Comparison of ENCODE assay signal across 25 cellular contexts in the genomic region with DNA sequence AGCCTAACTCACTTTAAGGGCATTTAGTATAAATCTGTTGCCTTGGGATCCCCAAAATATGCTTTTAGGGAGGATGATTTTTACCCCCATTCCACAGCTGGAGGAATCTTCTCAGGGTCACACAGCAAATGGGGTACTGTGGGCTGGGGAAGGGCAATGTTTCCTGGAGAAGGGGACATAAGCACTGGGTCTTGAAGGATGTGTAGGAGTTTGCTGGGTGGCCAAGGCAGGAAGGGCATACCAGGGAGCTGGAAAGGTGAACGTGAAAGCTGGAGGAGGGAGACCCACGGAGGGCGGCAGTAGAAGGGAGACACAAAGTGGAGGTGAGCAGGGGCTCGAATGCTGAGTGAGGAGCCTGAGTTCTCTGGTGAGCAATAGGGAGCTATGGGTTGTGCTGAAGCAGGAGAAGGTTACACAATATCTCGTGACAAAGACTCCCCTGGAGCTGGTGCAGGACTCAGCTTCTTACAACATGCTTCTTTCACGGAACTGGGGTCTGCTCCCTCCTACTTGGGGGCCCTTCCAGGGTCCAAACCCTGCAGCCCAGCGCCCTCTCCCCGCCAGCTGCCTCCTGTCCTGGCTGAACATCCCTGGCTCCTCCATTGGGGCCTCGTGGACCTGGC. TPM values are rescaled to one million over a fixed set of nuclear protein-coding genes. Genes with fewer than 3 reads are reported as not detected.
DNase-seq lines count a peak whose midpoint lies in the region; ATAC-seq and TF ChIP-seq lines count a peak whose summit lies in the region.
"Had no signal": no experiment of that assay in that cellular context is flagged by ENCODE, and none has a peak within 500 bp of the region (broad histone marks: within the 10 kb centered on the region; RNA-seq: fewer than 3 reads in every experiment).

No MANE protein-coding gene starts in this region.

- no CpG with 5 or more reads among the region's 9 CpGs for WGBS in IMR-90 (ENCODE audit: extremely low coverage in 2 of 2, insufficient read length in 1 of 2), 2 experiments
- 85 to 86% methylated on average over 8 to 9 of the region's 9 CpGs for WGBS in endodermal cell (ENCODE audit: insufficient coverage in 1 of 2, insufficient read length in 1 of 2), 2 experiments

- peak overlapping the region in 2 of 3 experiments; percentile 8 to 26 for H3K27ac Mint-ChIP-seq in nephron
- no peak overlapping the region for H3K27ac Mint-ChIP-seq in endodermal cell
- H3K27ac Mint-ChIP-seq: activated CD4-positive, alpha-beta memory T cell treated with anti-CD3 and anti-CD28 coated beads for 36 hours; activated naive CD8-positive, alpha-beta T cell; memory B cell; stimulated activated naive CD8-positive, alpha-beta T cell treated with anti-CD3 and anti-CD28 coated beads, Interleukin-15, amount 100 ng/mL, for 72 hours had no signal

- no peaks in the 10 kb centered on the region for H3K9me3 Mint-ChIP-seq in nephron
- H3K9me3 Mint-ChIP-seq in endodermal cell: no peaks in the 10 kb centered on the region
- H3K9me3 Mint-ChIP-seq: activated CD4-positive, alpha-beta memory T cell treated with anti-CD3 and anti-CD28 coated beads for 36 hours; CD4-positive, CD25-positive, alpha-beta regulatory T cell; memory B cell; stimulated activated naive CD8-positive, alpha-beta T cell treated with anti-CD3 and anti-CD28 coated beads, Interleukin-15, amount 100 ng/mL, for 72 hours had no signal

- H2BK20ac ChIP-seq in IMR-90 (ENCODE audit: low read depth, low read length): no peak overlapping the region

- TF ChIP-seq POLR2A in IMR-90 (IDR thresholded peaks at IDR 0.05; ENCODE audit: low read depth, low read length): no peak

- no peak overlapping the region for H2BK5ac ChIP-seq in IMR-90 (ENCODE audit: low read depth, low read length, poor library complexity, severe bottlenecking)

- no TSS peak for BruUV-seq in IMR-90 (replicated peaks; lab: Mats Ljungman, UMichigan)

- H3K4me1 ChIP-seq in IMR-90 (ENCODE audit: control insufficient read depth, insufficient read depth, low read length): no peaks in the 10 kb centered on the region
- H3K4me1 ChIP-seq in endodermal cell (ENCODE audit: control insufficient read depth, insufficient read depth, low read length): no peaks in the 10 kb centered on the region
- H3K4me1 ChIP-seq: foreskin keratinocyte, thyroid gland had no signal

- no peak overlapping the region for H2AK9ac ChIP-seq in IMR-90 (replicated peaks; ENCODE audit: low read depth, low read length, poor library complexity)

- no peak overlapping the region for H3K14ac ChIP-seq in IMR-90 (replicated peaks; ENCODE audit: low read depth, low read length)

- no peak overlapping the region for H3K4me3 Mint-ChIP-seq in nephron
- no peak overlapping the region for H3K4me3 Mint-ChIP-seq in endodermal cell
- H3K4me3 Mint-ChIP-seq: activated CD4-positive, alpha-beta memory T cell treated with anti-CD3 and anti-CD28 coated beads for 36 hours; activated naive CD8-positive, alpha-beta T cell; CD4-positive, CD25-positive, alpha-beta regulatory T cell; memory B cell; stimulated activated naive CD8-positive, alpha-beta T cell treated with anti-CD3 and anti-CD28 coated beads, Interleukin-15, amount 100 ng/mL, for 72 hours had no signal

- peaks cover 12% of the 10 kb centered on the region; the same call in 1 of the 2 replicates for H3K27me3 ChIP-seq in IMR-90 (ENCODE audit: control insufficient read depth, insufficient read depth, low read length)
- H3K27me3 ChIP-seq in endodermal cell (ENCODE audit: control insufficient read depth, insufficient read depth, low read length, poor library complexity, severe bottlenecking): no peaks in the 10 kb centered on the region
- H3K27me3 ChIP-seq: ovary, thyroid gland had no signal

- TF ChIP-seq CTCF in IMR-90 (conservative IDR thresholded peaks at IDR 0.05; ENCODE audit: low read depth, low read length) (no peak), nephron (IDR thresholded peaks at IDR 0.05; ENCODE audit: unreplicated experiment in 3 of 3) (no peak), endodermal cell (conservative IDR thresholded peaks at IDR 0.05) (no peak)

- DNase-seq in AML-193 (lab: John Stamatoyannopoulos, UW) (peak; percentile 44 to 55), IMR-90 (peak; percentile 19), amniotic epithelial cell (ENCODE audit: low read depth) (peak; percentile 62), endodermal cell (no peak), Right ventricle myocardium inferior (ENCODE audit: missing footprints) (no peak)
- no peak for DNase-seq in activated CD4-positive, alpha-beta T cell treated with anti-CD3 and anti-CD28 coated beads, Interleukin-2, amount 50 U/mL, for 4 hours
- DNase-seq: activated CD4-positive, alpha-beta memory T cell treated with anti-CD3 and anti-CD28 coated beads for 36 hours; activated CD4-positive, CD25-positive, alpha-beta regulatory T cell; CD4-positive, CD25-positive, alpha-beta regulatory T cell; cerebellar nuclear complex; EL; foreskin keratinocyte; KBM-7; left colon; MM.1S; NCI-H1694 treated with DMSO at 0.1 percent for 48 hours; NCI-H524 treated with DMSO at 0.1 percent for 48 hours; ovary; stimulated activated naive CD8-positive, alpha-beta T cell treated with anti-CD3 and anti-CD28 coated beads, Interleukin-15, amount 100 ng/mL, for 72 hours; T-helper 9 cell; thyroid gland had no signal

- H3K79me1 ChIP-seq in IMR-90 (ENCODE audit: low read depth in 1 of 2, low read length in 2 of 2): no peaks in the 10 kb centered on the region

- dilution Hi-C loops in IMR-90 (cut with HindIII; ENCODE audit: low sequenced_read_pairs, unreplicated experiment): no loop called here

- no peak overlapping the region for H3K18ac ChIP-seq in IMR-90 (ENCODE audit: low read depth, low read length)

- no peak overlapping the region for H4K8ac ChIP-seq in IMR-90 (ENCODE audit: low read depth in 2 of 2, low read length in 2 of 2)

- H3K27ac ChIP-seq in IMR-90 (ENCODE audit: insufficient read depth, low read length): no peak overlapping the region
- H3K27ac ChIP-seq in endodermal cell (ENCODE audit: low read depth, low read length): no peak overlapping the region
- H3K27ac ChIP-seq: foreskin keratinocyte, ovary, thyroid gland had no signal

- CTCF ChIA-PET in IMR-90 (lab: Yijun Ruan, JAX): no interaction called here

- H4K5ac ChIP-seq in IMR-90 (ENCODE audit: low read depth, low read length): no peak overlapping the region

- POLR2A ChIA-PET in IMR-90 (lab: Charles Lee; ENCODE audit: unreplicated experiment): no interaction called here

- in situ Hi-C loops in IMR-90 (cut with MboI; ENCODE audit: low sequenced_read_pairs): loop anchor here (25.0 kb wide), 1 partner anchor 413 kb away; no protein-coding TSS in a partner anchor

- peaks cover 16% of the 10 kb centered on the region for H3K4me1 Mint-ChIP-seq in nephron
- H3K4me1 Mint-ChIP-seq in endodermal cell: no peaks in the 10 kb centered on the region
- H3K4me1 Mint-ChIP-seq: CD4-positive, CD25-positive, alpha-beta regulatory T cell; memory B cell had no signal

- TF ChIP-seq RAD21 in IMR-90 (IDR thresholded peaks at IDR 0.05; ENCODE audit: low read length): no peak

- no peak overlapping the region for H2BK120ac ChIP-seq in IMR-90 (ENCODE audit: low read depth, low read length)

- H3K4ac ChIP-seq in IMR-90 (ENCODE audit: low read depth, low read length): no peak overlapping the region

- intact Hi-C loops in IMR-90 (cut with micrococcal nuclease) (no loop called here), Right ventricle myocardium inferior (cut with DNase I) (no loop called here)

- H3K9me3 ChIP-seq in IMR-90 (ENCODE audit: control insufficient read depth, insufficient read depth, low read length) (no peaks in the 10 kb centered on the region), endodermal cell (ENCODE audit: control insufficient read depth, low read length) (no peaks in the 10 kb centered on the region)
- H3K9me3 ChIP-seq: ovary, thyroid gland had no signal

- H3K4me2 ChIP-seq in IMR-90 (ENCODE audit: low read depth, low read length): no peak overlapping the region

- H3K56ac ChIP-seq in IMR-90 (ENCODE audit: extremely low read depth, insufficient read depth, low read length): no peak overlapping the region

- H3K36me3 ChIP-seq in IMR-90 (ENCODE audit: control insufficient read depth, insufficient read depth, low read length) (no peaks in the 10 kb centered on the region), endodermal cell (ENCODE audit: control insufficient read depth, insufficient read depth, low read length) (no peaks in the 10 kb centered on the region)
- H3K36me3 ChIP-seq: ovary, thyroid gland had no signal

- H3K27me3 Mint-ChIP-seq in nephron (ENCODE audit: low read depth) (peaks cover 5% of the 10 kb centered on the region), endodermal cell (ENCODE audit: insufficient read depth) (peaks cover 3% of the 10 kb centered on the region)
- H3K27me3 Mint-ChIP-seq: activated CD4-positive, alpha-beta memory T cell treated with anti-CD3 and anti-CD28 coated beads for 36 hours; activated naive CD8-positive, alpha-beta T cell; CD4-positive, CD25-positive, alpha-beta regulatory T cell; stimulated activated naive CD8-positive, alpha-beta T cell treated with anti-CD3 and anti-CD28 coated beads, Interleukin-15, amount 100 ng/mL, for 72 hours had no signal

- H4K91ac ChIP-seq in IMR-90 (ENCODE audit: insufficient read depth, low read depth, low read length): no peak overlapping the region

- H3K36me3 Mint-ChIP-seq in nephron (ENCODE audit: low read depth): no peaks in the 10 kb centered on the region
- H3K36me3 Mint-ChIP-seq in endodermal cell (ENCODE audit: low read depth): no peaks in the 10 kb centered on the region
- H3K36me3 Mint-ChIP-seq: activated CD4-positive, alpha-beta memory T cell treated with anti-CD3 and anti-CD28 coated beads for 36 hours; activated naive CD8-positive, alpha-beta T cell; CD4-positive, CD25-positive, alpha-beta regulatory T cell; memory B cell had no signal

- H3K9ac ChIP-seq in IMR-90 (ENCODE audit: low read depth, low read length) (no peak overlapping the region), endodermal cell (ENCODE audit: extremely low read depth, low read length, poor library complexity, severe bottlenecking) (no peak overlapping the region)

- no peak for ATAC-seq in IMR-90 (ENCODE audit: low read depth)
- no peak for ATAC-seq in Right ventricle myocardium inferior
- ATAC-seq: foreskin keratinocyte; left colon; sciatic nerve; stimulated activated naive CD8-positive, alpha-beta T cell treated with anti-CD3 and anti-CD28 coated beads, Interleukin-15, amount 100 ng/mL, for 72 hours had no signal

- H3K23ac ChIP-seq in IMR-90 (ENCODE audit: low read depth, low read length): no peak overlapping the region

- H3K9me1 ChIP-seq in IMR-90 (ENCODE audit: insufficient read depth, low read length): no peaks in the 10 kb centered on the region

- peak overlapping the region; percentile 58 for H2AFZ ChIP-seq in IMR-90 (replicated peaks; ENCODE audit: low read length, poor library complexity)

- no peak overlapping the region for H2AK5ac ChIP-seq in IMR-90 (ENCODE audit: low read depth, low read length)

- H3K4me3 ChIP-seq in IMR-90 (ENCODE audit: insufficient read depth, low read depth, low read length) (no peak overlapping the region), endodermal cell (ENCODE audit: low read length) (no peak overlapping the region)
- H3K4me3 ChIP-seq: ovary, thyroid gland had no signal

- H4K20me1 ChIP-seq in IMR-90 (ENCODE audit: insufficient read depth, low read length): no peaks in the 10 kb centered on the region; the same call in 1 of the 2 replicates

- no peak overlapping the region for H2BK15ac ChIP-seq in IMR-90 (ENCODE audit: low read depth, low read length)

RNA-seq across cellular contexts. Expression of a gene that starts 11.0 kb away (rescaled TPM):
- 0.18 and 0.28 TPM in 2 replicates for total RNA-seq in IMR-90 (2012; rRNA removed)
- 0.87 and 0.96 TPM in 2 replicates for polyA plus RNA-seq in IMR-90 (2012; rRNA removed)
- 0.65 and 1.2 TPM in 2 replicates for polyA plus RNA-seq in IMR-90 (2012; cell fraction: cytosol; rRNA removed)
- 0.96 and 2.9 TPM in 2 replicates for polyA plus RNA-seq in IMR-90 (2012; cell fraction: nucleus; rRNA removed; ENCODE audit: low replicate concordance)
- total RNA-seq in endodermal cell: 1 to 10 TPM; 3.6 to 9.9 TPM
- 6.4 TPM for polyA plus RNA-seq in endodermal cell (2013, experiment 1 of 2)
- 6.4 TPM for polyA plus RNA-seq in endodermal cell (2013, experiment 2 of 2)
- 0.30 TPM for total RNA-seq in Right ventricle myocardium inferior

RNA-seq across cellular contexts. Expression of a gene that starts 20.3 kb away (rescaled TPM):
- total RNA-seq in IMR-90 (2012; rRNA removed) (0.56 and 0.72 TPM in 2 replicates), endodermal cell (10 to 100 TPM in 1 of 2 donors, 1 to 10 TPM in 1; 7.3 to 12.6 TPM), Right ventricle myocardium inferior (6.5 TPM)
- polyA plus RNA-seq in IMR-90 (2012; rRNA removed): 4.0 and 4.8 TPM in 2 replicates
- polyA plus RNA-seq in IMR-90 (2012; cell fraction: cytosol; rRNA removed): 2.3 and 3.9 TPM in 2 replicates
- polyA plus RNA-seq in IMR-90 (2012; cell fraction: nucleus; rRNA removed; ENCODE audit: low replicate concordance): 30.3 and 57.8 TPM in 2 replicates
- polyA plus RNA-seq in endodermal cell (2013, experiment 1 of 2): 9.3 TPM
- 7.2 TPM for polyA plus RNA-seq in endodermal cell (2013, experiment 2 of 2)
- polyA plus RNA-seq: CD4-positive, CD25-positive, alpha-beta regulatory T cell had no signal

RNA-seq across cellular contexts. Expression of a gene that starts 33.0 kb away (rescaled TPM):
- total RNA-seq in IMR-90 (2012; rRNA removed) (30.6 and 33.6 TPM in 2 replicates), endodermal cell (100 to 1,000 TPM; 408 to 446 TPM), Right ventricle myocardium inferior (1,344 TPM)
- polyA plus RNA-seq in IMR-90 (2012; rRNA removed): 667 and 912 TPM in 2 replicates
- polyA plus RNA-seq in IMR-90 (2012; cell fraction: cytosol; rRNA removed): 91.5 and 373 TPM in 2 replicates
- 118 and 386 TPM in 2 replicates for polyA plus RNA-seq in IMR-90 (2012; cell fraction: nucleus; rRNA removed; ENCODE audit: low replicate concordance)
- polyA plus RNA-seq in endodermal cell (2013, experiment 1 of 2): 206 TPM
- 187 TPM for polyA plus RNA-seq in endodermal cell (2013, experiment 2 of 2)

RNA-seq across cellular contexts. Expression of a gene that starts 33.7 kb away (rescaled TPM):
- total RNA-seq in IMR-90 (2012; rRNA removed) (0.56 and 1.3 TPM in 2 replicates), endodermal cell (1 to 10 TPM; 2.9 to 5.0 TPM), Right ventricle myocardium inferior (0.32 TPM)
- 2.0 and 2.2 TPM in 2 replicates for polyA plus RNA-seq in IMR-90 (2012; rRNA removed)
- 1.7 and 2.5 TPM in 2 replicates for polyA plus RNA-seq in IMR-90 (2012; cell fraction: cytosol; rRNA removed)
- polyA plus RNA-seq in IMR-90 (2012; cell fraction: nucleus; rRNA removed; ENCODE audit: low replicate concordance): 0.96 and 4.6 TPM in 2 replicates
- 3.5 TPM for polyA plus RNA-seq in endodermal cell (2013, experiment 1 of 2)
- 2.5 TPM for polyA plus RNA-seq in endodermal cell (2013, experiment 2 of 2)

Comparison
In these comparisons a context has a peak if more than half of its experiments do, and no peak if none do; other contexts are left out.
1. DNase-seq: peak in AML-193 (2 of 2), IMR-90 (single experiment) and amniotic epithelial cell (single experiment); none in activated CD4-positive, alpha-beta T cell treated with anti-CD3 and anti-CD28 coated beads, Interleukin-2, amount 50 U/mL, for 4 hours (0 of 2), endodermal cell (single experiment) and Right ventricle myocardium inferior (single experiment).
2. RNA of a gene that starts 33.0 kb away (total RNA-seq): 1,344 TPM in Right ventricle myocardium inferior (single experiment) and 408 to 446 TPM in endodermal cell; 30.6 to 33.6 TPM in IMR-90; every median in the first group is over 10 times any median in the second.